ENCODE assay signal across 21 cellular contexts in genomic region chr6:135624402-135625297, GRCh38.
DNase-seq lines count a peak whose midpoint lies in the region; ATAC-seq and TF ChIP-seq lines count a peak whose summit lies in the region.
"Had no signal": no experiment of that assay in that cellular context is flagged by ENCODE, and none has a peak within 500 bp of the region (broad histone marks: within the 10 kb centered on the region; RNA-seq: fewer than 3 reads in every experiment).

No MANE protein-coding gene starts in this region.

- H3K9ac ChIP-seq in smooth muscle cell (ENCODE audit: low read depth) (no peak overlapping the region), MM.1S (ENCODE audit: low read length) (no peak overlapping the region)

- no peaks in the 10 kb centered on the region for H3K9me3 ChIP-seq in smooth muscle cell (replicated peaks; ENCODE audit: low read depth)
- no peaks in the 10 kb centered on the region for H3K9me3 ChIP-seq in esophagus squamous epithelium
- H3K9me3 ChIP-seq in MM.1S (replicated peaks; ENCODE audit: insufficient read depth, low read length), result no peaks in the 10 kb centered on the region
- H3K9me3 ChIP-seq: ascending aorta, esophagus muscularis mucosa, psoas muscle, tibial artery had no signal

- peak overlapping the region; percentile 50 for H3K4me2 ChIP-seq in smooth muscle cell
- no peak overlapping the region for H3K4me2 ChIP-seq in MM.1S (ENCODE audit: low read depth, low read length)

- POLR2A ChIA-PET in T-cell (lab: Charles Lee), result interaction anchor here in 1 of 2 donors (0.6 kb wide), 1 partner anchor 901 kb away, joined by 4 read pairs; no protein-coding TSS in a partner anchor

- no peak overlapping the region for H3K4me3 Mint-ChIP-seq in activated CD8-positive, alpha-beta memory T cell treated with anti-CD3 and anti-CD28 coated beads, Interleukin-2, amount 10 ng/mL, durations not matched to agents 7 days and 5 days
- no peak overlapping the region for H3K4me3 Mint-ChIP-seq in T-cell
- no peak overlapping the region for H3K4me3 Mint-ChIP-seq in central memory CD8-positive, alpha-beta T cell
- H3K4me3 Mint-ChIP-seq: HFFc6 had no signal

- ATAC-seq in activated CD8-positive, alpha-beta memory T cell treated with anti-CD3 and anti-CD28 coated beads, Interleukin-2, amount 10 ng/mL, durations not matched to agents 7 days and 5 days, result peak; percentile 87
- ATAC-seq in T-cell (replicated peaks in 1 of 4) (peak in 3 of 4 experiments; percentile 43 to 47 (median 43)), GM18868 (IDR thresholded peaks at IDR 0.05; ENCODE audit: unreplicated experiment) (no peak)
- peak; percentile 71 for ATAC-seq in central memory CD8-positive, alpha-beta T cell (replicated peaks; ENCODE audit: extremely low read depth, poor library complexity, severe bottlenecking)
- ATAC-seq: left colon, psoas muscle had no signal

- H3K36me3 Mint-ChIP-seq in activated CD8-positive, alpha-beta memory T cell treated with anti-CD3 and anti-CD28 coated beads, Interleukin-2, amount 10 ng/mL, durations not matched to agents 7 days and 5 days, result peaks cover 40% of the 10 kb centered on the region
- H3K36me3 Mint-ChIP-seq in T-cell, result no peaks in the 10 kb centered on the region
- no peaks in the 10 kb centered on the region for H3K36me3 Mint-ChIP-seq in central memory CD8-positive, alpha-beta T cell (ENCODE audit: insufficient read depth)

- H3K4me1 ChIP-seq in smooth muscle cell (ENCODE audit: low read depth), result peaks cover 5% of the 10 kb centered on the region
- no peaks in the 10 kb centered on the region for H3K4me1 ChIP-seq in esophagus squamous epithelium
- no peaks in the 10 kb centered on the region for H3K4me1 ChIP-seq in MM.1S (ENCODE audit: low read length)
- H3K4me1 ChIP-seq: ascending aorta, esophagus muscularis mucosa, psoas muscle, tibial artery had no signal

- H3K9me2 ChIP-seq in MM.1S (replicated peaks; ENCODE audit: insufficient read depth, low read length), result no peaks in the 10 kb centered on the region

- H3K27me3 Mint-ChIP-seq in activated CD8-positive, alpha-beta memory T cell treated with anti-CD3 and anti-CD28 coated beads, Interleukin-2, amount 10 ng/mL, durations not matched to agents 7 days and 5 days, result no peaks in the 10 kb centered on the region
- H3K27me3 Mint-ChIP-seq in T-cell, result no peaks in the 10 kb centered on the region
- H3K27me3 Mint-ChIP-seq in central memory CD8-positive, alpha-beta T cell, result no peaks in the 10 kb centered on the region

- H2AFZ ChIP-seq in smooth muscle cell (ENCODE audit: low read depth) (peak overlapping the region; percentile 52), MM.1S (ENCODE audit: low read length) (no peak overlapping the region)

- TF ChIP-seq CTCF in smooth muscle cell (IDR thresholded peaks at IDR 0.05; ENCODE audit: borderline replicate concordance, insufficient read depth, poor library complexity, severe bottlenecking), result no peak
- TF ChIP-seq CTCF in esophagus squamous epithelium (IDR thresholded peaks at IDR 0.05), result no peak
- no peak for TF ChIP-seq CTCF in MM.1S (IDR thresholded peaks at IDR 0.05; ENCODE audit: low read length)

- peak; percentile 46 for DNase-seq in activated CD8-positive, alpha-beta memory T cell treated with anti-CD3 and anti-CD28 coated beads, Interleukin-2, amount 10 ng/mL, durations not matched to agents 7 days and 5 days
- DNase-seq in activated CD8-positive, alpha-beta memory T cell treated with anti-CD3 and anti-CD28 coated beads for 24 hours, result no peak
- DNase-seq in T-cell (no peak), smooth muscle cell (lab: John Stamatoyannopoulos, UW; ENCODE audit: unreplicated experiment) (no peak), esophagus squamous epithelium (lab: John Stamatoyannopoulos, UW) (no peak), MM.1S (no peak)
- no peak for DNase-seq in central memory CD8-positive, alpha-beta T cell (ENCODE audit: low spot score in 2 of 2)
- DNase-seq: dermis blood vessel endothelial cell, HFFc6, KG1, left colon, NCI-H1436, NCI-H345, psoas muscle, SIG-M5, T1000, tibial artery had no signal

- no peaks in the 10 kb centered on the region for H3K27me3 ChIP-seq in smooth muscle cell (ENCODE audit: low read depth)
- H3K27me3 ChIP-seq in esophagus squamous epithelium, result no peaks in the 10 kb centered on the region
- H3K27me3 ChIP-seq in MM.1S (replicated peaks; ENCODE audit: insufficient read depth, low read length), result no peaks in the 10 kb centered on the region
- H3K27me3 ChIP-seq: ascending aorta, esophagus muscularis mucosa, tibial artery had no signal

- no peak for TF ChIP-seq POLR2A in esophagus squamous epithelium (IDR thresholded peaks at IDR 0.05)

- no peaks in the 10 kb centered on the region for H3K79me2 ChIP-seq in smooth muscle cell (ENCODE audit: low read depth)
- no peaks in the 10 kb centered on the region for H3K79me2 ChIP-seq in MM.1S (ENCODE audit: low read length)

- WGBS in smooth muscle cell (ENCODE audit: low lambda C conversion rate), result 45% methylated on average over 9 of the region's 9 CpGs
- WGBS in esophagus squamous epithelium, 2 donors, result 53 to 55% methylated on average over 9 of the region's 9 CpGs

- intact Hi-C loops in esophagus squamous epithelium (cut with DNase I), result no loop called here

- H4K20me1 ChIP-seq in smooth muscle cell (ENCODE audit: low read depth) (no peaks in the 10 kb centered on the region), MM.1S (ENCODE audit: insufficient read depth, low read length) (no peaks in the 10 kb centered on the region)

- H3K27ac ChIP-seq in smooth muscle cell (ENCODE audit: low read depth), result no peak overlapping the region
- no peak overlapping the region for H3K27ac ChIP-seq in esophagus squamous epithelium
- no peak overlapping the region for H3K27ac ChIP-seq in MM.1S (ENCODE audit: low read length)
- H3K27ac ChIP-seq: ascending aorta, esophagus muscularis mucosa, HL-60, psoas muscle, tibial artery had no signal

- H3K9me3 Mint-ChIP-seq in activated CD8-positive, alpha-beta memory T cell treated with anti-CD3 and anti-CD28 coated beads, Interleukin-2, amount 10 ng/mL, durations not matched to agents 7 days and 5 days (ENCODE audit: low read depth), result peaks cover 14% of the 10 kb centered on the region
- no peaks in the 10 kb centered on the region for H3K9me3 Mint-ChIP-seq in T-cell
- H3K9me3 Mint-ChIP-seq in central memory CD8-positive, alpha-beta T cell, result no peaks in the 10 kb centered on the region
- H3K9me3 Mint-ChIP-seq: HFFc6 had no signal

- peak overlapping the region; percentile 88 for H3K27ac Mint-ChIP-seq in activated CD8-positive, alpha-beta memory T cell treated with anti-CD3 and anti-CD28 coated beads, Interleukin-2, amount 10 ng/mL, durations not matched to agents 7 days and 5 days
- H3K27ac Mint-ChIP-seq in T-cell, result peak overlapping the region in 1 of 2 donors; percentile 2
- peak overlapping the region; percentile 84 for H3K27ac Mint-ChIP-seq in central memory CD8-positive, alpha-beta T cell (ENCODE audit: low read depth)
- H3K27ac Mint-ChIP-seq: HFFc6 had no signal

- H3F3A ChIP-seq in smooth muscle cell (ENCODE audit: low read depth), result no peaks in the 10 kb centered on the region
- no peaks in the 10 kb centered on the region for H3F3A ChIP-seq in MM.1S (ENCODE audit: insufficient read depth, low read length)

- peaks cover 34% of the 10 kb centered on the region for H3K4me1 Mint-ChIP-seq in activated CD8-positive, alpha-beta memory T cell treated with anti-CD3 and anti-CD28 coated beads, Interleukin-2, amount 10 ng/mL, durations not matched to agents 7 days and 5 days
- peaks cover 13 to 17% (median 16%) of the 10 kb centered on the region in 3 donors for H3K4me1 Mint-ChIP-seq in T-cell
- peaks cover 19% of the 10 kb centered on the region for H3K4me1 Mint-ChIP-seq in central memory CD8-positive, alpha-beta T cell

- H3K4me3 ChIP-seq in smooth muscle cell (no peak overlapping the region), esophagus squamous epithelium (no peak overlapping the region), MM.1S (ENCODE audit: low read length) (no peak overlapping the region)
- H3K4me3 ChIP-seq: ascending aorta, esophagus muscularis mucosa, psoas muscle, tibial artery had no signal

- H3K36me3 ChIP-seq in smooth muscle cell (ENCODE audit: low read depth) (no peaks in the 10 kb centered on the region), esophagus squamous epithelium (no peaks in the 10 kb centered on the region), MM.1S (replicated peaks; ENCODE audit: insufficient read depth, low read length) (no peaks in the 10 kb centered on the region)
- H3K36me3 ChIP-seq: ascending aorta, esophagus muscularis mucosa, tibial artery had no signal

- CTCF ChIA-PET in activated CD8-positive, alpha-beta memory T cell treated with anti-CD3 and anti-CD28 coated beads, Interleukin-2, amount 10 ng/mL, durations not matched to agents 7 days and 5 days (lab: Charles Lee), result interaction anchor here (0.6 to 2.0 kb wide), 6 partner anchors 10 to 1493 kb away, joined by 3 to 16 read pairs (median 4); no protein-coding TSS in a partner anchor
- CTCF ChIA-PET in T-cell (lab: Charles Lee), result interaction anchor here in 1 of 2 donors (1.1 to 1.2 kb wide), 2 partner anchors 89 to 285 kb away, joined by 3 read pairs; no protein-coding TSS in a partner anchor
